ENCODE assay signal across 1 cellular context in genomic region chr7:2412587-2413201, GRCh38.
TF ChIP-seq lines count a peak whose summit lies in the region.

No MANE protein-coding gene starts in this region.

TF ChIP-seq in GM23338, 12 proteins besides CTCF, POLR2A, EP300 and RAD21 (continued from another document):
- TF ChIP-seq, protein P1, sequence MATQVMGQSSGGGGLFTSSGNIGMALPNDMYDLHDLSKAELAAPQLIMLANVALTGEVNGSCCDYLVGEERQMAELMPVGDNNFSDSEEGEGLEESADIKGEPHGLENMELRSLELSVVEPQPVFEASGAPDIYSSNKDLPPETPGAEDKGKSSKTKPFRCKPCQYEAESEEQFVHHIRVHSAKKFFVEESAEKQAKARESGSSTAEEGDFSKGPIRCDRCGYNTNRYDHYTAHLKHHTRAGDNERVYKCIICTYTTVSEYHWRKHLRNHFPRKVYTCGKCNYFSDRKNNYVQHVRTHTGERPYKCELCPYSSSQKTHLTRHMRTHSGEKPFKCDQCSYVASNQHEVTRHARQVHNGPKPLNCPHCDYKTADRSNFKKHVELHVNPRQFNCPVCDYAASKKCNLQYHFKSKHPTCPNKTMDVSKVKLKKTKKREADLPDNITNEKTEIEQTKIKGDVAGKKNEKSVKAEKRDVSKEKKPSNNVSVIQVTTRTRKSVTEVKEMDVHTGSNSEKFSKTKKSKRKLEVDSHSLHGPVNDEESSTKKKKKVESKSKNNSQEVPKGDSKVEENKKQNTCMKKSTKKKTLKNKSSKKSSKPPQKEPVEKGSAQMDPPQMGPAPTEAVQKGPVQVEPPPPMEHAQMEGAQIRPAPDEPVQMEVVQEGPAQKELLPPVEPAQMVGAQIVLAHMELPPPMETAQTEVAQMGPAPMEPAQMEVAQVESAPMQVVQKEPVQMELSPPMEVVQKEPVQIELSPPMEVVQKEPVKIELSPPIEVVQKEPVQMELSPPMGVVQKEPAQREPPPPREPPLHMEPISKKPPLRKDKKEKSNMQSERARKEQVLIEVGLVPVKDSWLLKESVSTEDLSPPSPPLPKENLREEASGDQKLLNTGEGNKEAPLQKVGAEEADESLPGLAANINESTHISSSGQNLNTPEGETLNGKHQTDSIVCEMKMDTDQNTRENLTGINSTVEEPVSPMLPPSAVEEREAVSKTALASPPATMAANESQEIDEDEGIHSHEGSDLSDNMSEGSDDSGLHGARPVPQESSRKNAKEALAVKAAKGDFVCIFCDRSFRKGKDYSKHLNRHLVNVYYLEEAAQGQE (IDR thresholded peaks at IDR 0.05; ENCODE audit: unreplicated experiment): no peak
- TF ChIP-seq ZNF114 (CRISPR knock-in tag; IDR thresholded peaks at IDR 0.05): no peak
- no peak for TF ChIP-seq ZNF331 (CRISPR knock-in tag; IDR thresholded peaks at IDR 0.05; ENCODE audit: low read depth)
- TF ChIP-seq POLR2AphosphoS5 (IDR thresholded peaks at IDR 0.05; ENCODE audit: low read depth): no peak
- no peak for TF ChIP-seq EZH2 (IDR thresholded peaks at IDR 0.05; ENCODE audit: low read depth, unreplicated experiment)
- no peak for TF ChIP-seq JUNB (IDR thresholded peaks at IDR 0.05; ENCODE audit: unreplicated experiment)
- TF ChIP-seq, protein P2, sequence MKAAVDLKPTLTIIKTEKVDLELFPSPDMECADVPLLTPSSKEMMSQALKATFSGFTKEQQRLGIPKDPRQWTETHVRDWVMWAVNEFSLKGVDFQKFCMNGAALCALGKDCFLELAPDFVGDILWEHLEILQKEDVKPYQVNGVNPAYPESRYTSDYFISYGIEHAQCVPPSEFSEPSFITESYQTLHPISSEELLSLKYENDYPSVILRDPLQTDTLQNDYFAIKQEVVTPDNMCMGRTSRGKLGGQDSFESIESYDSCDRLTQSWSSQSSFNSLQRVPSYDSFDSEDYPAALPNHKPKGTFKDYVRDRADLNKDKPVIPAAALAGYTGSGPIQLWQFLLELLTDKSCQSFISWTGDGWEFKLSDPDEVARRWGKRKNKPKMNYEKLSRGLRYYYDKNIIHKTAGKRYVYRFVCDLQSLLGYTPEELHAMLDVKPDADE (IDR thresholded peaks at IDR 0.05): no peak
- no peak for TF ChIP-seq EZH2phosphoT487 (IDR thresholded peaks at IDR 0.05; ENCODE audit: unreplicated experiment)
- TF ChIP-seq CREB1 (CRISPR knock-in tag; IDR thresholded peaks at IDR 0.05; ENCODE audit: low read depth): no peak
